18 cellular contexts compared by ENCODE assay signal in the genomic region with DNA sequence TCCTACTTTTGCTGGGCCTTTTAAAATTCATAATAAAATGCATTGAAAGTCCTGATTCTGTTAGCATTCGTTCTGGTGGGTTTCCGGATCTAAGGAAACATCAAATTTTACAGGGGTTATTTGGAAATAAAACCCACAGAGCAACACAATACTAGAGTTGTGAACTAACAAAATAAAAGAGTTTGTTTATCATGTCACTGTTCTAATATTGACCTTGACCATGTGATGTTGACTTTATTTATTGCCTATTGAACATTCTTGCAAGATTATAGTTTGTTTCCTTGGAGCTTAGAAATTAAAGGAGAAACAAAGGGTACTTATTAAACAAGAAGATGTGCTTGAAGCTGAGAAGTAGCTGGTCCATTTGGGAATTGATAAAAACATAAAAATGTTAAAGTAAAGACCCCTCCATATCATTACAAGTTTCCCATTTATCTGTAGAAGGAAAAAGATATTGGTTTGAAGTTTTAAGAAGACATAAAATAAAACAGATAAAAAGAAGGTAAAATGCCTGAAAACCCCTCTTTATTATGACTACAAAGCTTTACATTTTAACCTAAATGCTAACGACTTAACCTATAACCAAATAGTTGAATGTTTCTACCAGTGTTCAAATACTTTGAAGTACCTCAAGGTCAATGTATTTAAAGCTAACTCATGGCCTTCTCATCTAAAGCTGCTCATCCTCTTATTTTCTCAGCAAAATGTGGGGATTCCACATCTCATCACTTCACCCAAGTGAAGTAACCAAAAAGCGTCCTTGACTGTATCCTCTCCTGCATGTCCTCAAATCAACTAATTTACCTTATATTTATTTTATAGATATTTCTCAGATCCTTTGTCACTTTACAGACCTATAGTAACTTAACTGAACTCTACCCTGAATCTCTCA.
A peak's percentile ranks its signal among the peaks of the same experiment; 100 is the strongest.
DNase-seq lines count a peak whose midpoint lies in the region; ATAC-seq, FAIRE-seq and TF ChIP-seq lines count a peak whose summit lies in the region.
"Had no signal": no experiment of that assay in that cellular context is flagged by ENCODE, and none has a peak within 500 bp of the region (broad histone marks: within the 10 kb centered on the region; RNA-seq: fewer than 3 reads in every experiment).

No MANE protein-coding gene starts in this region.

- H3K9me3 Mint-ChIP-seq in activated naive CD4-positive, alpha-beta T cell treated with anti-CD3 and anti-CD28 coated beads, Interleukin-2, amount 10 ng/mL, durations not matched to agents 7 days and 5 days, result no peaks in the 10 kb centered on the region
- H3K9me3 Mint-ChIP-seq: activated T-helper 1 cell treated with anti-CD3 and anti-CD28 coated beads, Interleukin-12 subunit alpha, Interleukin-12 subunit beta, Interleukin-2, Interleukin-4 antibody, amounts not matched to agents 30 ng/mL and 10 ng/mL and 1 ng/mL, durations not matched to agents 14 hours and 24 hours and 36 hours; CD8-positive, alpha-beta memory T cell; effector memory CD8-positive, alpha-beta T cell had no signal

- no peak for TF ChIP-seq CTCF in 22Rv1 (IDR thresholded peaks at IDR 0.05)
- TF ChIP-seq CTCF in colonic mucosa (IDR thresholded peaks at IDR 0.05), result no peak
- TF ChIP-seq CTCF in sigmoid colon (IDR thresholded peaks at IDR 0.05), result no peak
- no peak for TF ChIP-seq CTCF in prostate gland (IDR thresholded peaks at IDR 0.05)

- no peak for TF ChIP-seq POLR2A in sigmoid colon (IDR thresholded peaks at IDR 0.05)
- no peak for TF ChIP-seq POLR2A in prostate gland (IDR thresholded peaks at IDR 0.05)

- no peak for TF ChIP-seq EP300 in sigmoid colon (IDR thresholded peaks at IDR 0.05)

- H3K27me3 Mint-ChIP-seq in activated naive CD4-positive, alpha-beta T cell treated with anti-CD3 and anti-CD28 coated beads, Interleukin-2, amount 10 ng/mL, durations not matched to agents 7 days and 5 days, result no peaks in the 10 kb centered on the region
- H3K27me3 Mint-ChIP-seq: CD8-positive, alpha-beta memory T cell; effector memory CD8-positive, alpha-beta T cell had no signal

- H3K27me3 ChIP-seq in colonic mucosa (no peaks in the 10 kb centered on the region), sigmoid colon (no peaks in the 10 kb centered on the region), prostate gland (replicated peaks; ENCODE audit: insufficient read depth) (no peaks in the 10 kb centered on the region)
- H3K27me3 ChIP-seq: neutrophil, suprapubic skin had no signal

- peak; percentile 8 for DNase-seq in DMS153 (lab: John Stamatoyannopoulos, UW)
- DNase-seq in colonic mucosa, result no peak
- no peak for DNase-seq in sigmoid colon
- no peak for DNase-seq in HTR-8/SVneo (ENCODE audit: insufficient read length, low spot score)
- DNase-seq in activated naive CD4-positive, alpha-beta T cell treated with anti-CD3 and anti-CD28 coated beads, Interleukin-2, amount 10 ng/mL, durations not matched to agents 7 days and 5 days, result no peak
- no peak for DNase-seq in prostate gland (ENCODE audit: low spot score)
- DNase-seq: CD8-positive, alpha-beta memory T cell; DND-41; effector memory CD8-positive, alpha-beta T cell; NCI-H1048; NCI-H524 treated with DMSO at 0.1 percent for 48 hours; retina had no signal

- no peak for ATAC-seq in HG03159 (IDR thresholded peaks at IDR 0.05; ENCODE audit: unreplicated experiment)
- ATAC-seq: effector memory CD8-positive, alpha-beta T cell had no signal

- no peaks in the 10 kb centered on the region for H3K4me1 Mint-ChIP-seq in activated naive CD4-positive, alpha-beta T cell treated with anti-CD3 and anti-CD28 coated beads, Interleukin-2, amount 10 ng/mL, durations not matched to agents 7 days and 5 days

- H3K27ac ChIP-seq in 22Rv1 (peak overlapping the region; percentile 82), colonic mucosa (peak overlapping the region; percentile 1), sigmoid colon (peak overlapping the region; percentile 18 to 68 (median 62)), prostate gland (peak overlapping the region in 1 of 2 donors; percentile 46)

- CTCF ChIA-PET in activated naive CD4-positive, alpha-beta T cell treated with anti-CD3 and anti-CD28 coated beads, Interleukin-2, amount 10 ng/mL, durations not matched to agents 7 days and 5 days (lab: Charles Lee), result interaction anchor here (0.7 kb wide), 1 partner anchor 178 kb away, joined by 3 read pairs; no protein-coding TSS in a partner anchor

- no peak overlapping the region for H3K27ac Mint-ChIP-seq in activated naive CD4-positive, alpha-beta T cell treated with anti-CD3 and anti-CD28 coated beads, Interleukin-2, amount 10 ng/mL, durations not matched to agents 7 days and 5 days
- H3K27ac Mint-ChIP-seq: activated naive CD8-positive, alpha-beta T cell; activated T-helper 1 cell treated with anti-CD3 and anti-CD28 coated beads, Interleukin-12 subunit alpha, Interleukin-12 subunit beta, Interleukin-2, Interleukin-4 antibody, amounts not matched to agents 30 ng/mL and 10 ng/mL and 1 ng/mL, durations not matched to agents 14 hours and 24 hours and 36 hours; CD8-positive, alpha-beta memory T cell; effector memory CD8-positive, alpha-beta T cell had no signal

- H3K36me3 ChIP-seq in colonic mucosa (no peaks in the 10 kb centered on the region), sigmoid colon (no peaks in the 10 kb centered on the region), prostate gland (no peaks in the 10 kb centered on the region)
- H3K36me3 ChIP-seq: neutrophil, suprapubic skin had no signal

- no peak overlapping the region for H3K9ac ChIP-seq in colonic mucosa (ENCODE audit: low read depth in 2 of 2, low read length in 2 of 2)

- H3K9me3 ChIP-seq in colonic mucosa (no peaks in the 10 kb centered on the region), sigmoid colon (no peaks in the 10 kb centered on the region), prostate gland (no peaks in the 10 kb centered on the region)
- H3K9me3 ChIP-seq: neutrophil, suprapubic skin had no signal

- intact Hi-C loops in colonic mucosa (cut with DNase I), result loop anchor here (5.0 to 10.0 kb wide), 3 partner anchors 179 to 632 kb away; a partner anchor contains a TSS
- intact Hi-C loops in sigmoid colon (cut with DNase I), result loop anchor here (1.0 to 5.0 kb wide), 3 partner anchors 180 to 634 kb away; a partner anchor contains a TSS
- intact Hi-C loops in prostate gland (cut with DNase I), result loop anchor here (2.0 to 10.0 kb wide), 3 partner anchors 180 to 632 kb away; a partner anchor contains a TSS

- peaks cover 4% of the 10 kb centered on the region for H3K4me1 ChIP-seq in colonic mucosa
- H3K4me1 ChIP-seq in sigmoid colon, result peaks cover 0 to 22% (median 12%) of the 10 kb centered on the region in 4 donors
- peaks cover 10% of the 10 kb centered on the region for H3K4me1 ChIP-seq in prostate gland (replicated peaks)

- no peak for FAIRE-seq in HTR-8/SVneo (lab: Jason Lieb, UNC)

- H3K4me3 ChIP-seq in colonic mucosa, result no peak overlapping the region
- H3K4me3 ChIP-seq in sigmoid colon, result no peak overlapping the region
- H3K4me3 ChIP-seq in prostate gland, result no peak overlapping the region

- WGBS in sigmoid colon, 2 donors, result 41 to 69% methylated on average over 4 of the region's 4 CpGs
- 61% methylated on average over 4 of the region's 4 CpGs for WGBS in prostate gland

- H3K4me3 Mint-ChIP-seq in activated naive CD4-positive, alpha-beta T cell treated with anti-CD3 and anti-CD28 coated beads, Interleukin-2, amount 10 ng/mL, durations not matched to agents 7 days and 5 days, result no peak overlapping the region
- H3K4me3 Mint-ChIP-seq: activated naive CD8-positive, alpha-beta T cell; activated T-helper 1 cell treated with anti-CD3 and anti-CD28 coated beads, Interleukin-12 subunit alpha, Interleukin-12 subunit beta, Interleukin-2, Interleukin-4 antibody, amounts not matched to agents 30 ng/mL and 10 ng/mL and 1 ng/mL, durations not matched to agents 14 hours and 24 hours and 36 hours; effector memory CD8-positive, alpha-beta T cell had no signal

- no peaks in the 10 kb centered on the region for H3K36me3 Mint-ChIP-seq in activated naive CD4-positive, alpha-beta T cell treated with anti-CD3 and anti-CD28 coated beads, Interleukin-2, amount 10 ng/mL, durations not matched to agents 7 days and 5 days
- H3K36me3 Mint-ChIP-seq: activated naive CD8-positive, alpha-beta T cell; CD8-positive, alpha-beta memory T cell had no signal
